In genomic region chr1:52323731-52324130, GRCh38 we compare ENCODE assay signal across 27 cellular contexts.
"Had no signal": no experiment of that assay in that cellular context is flagged by ENCODE, and none has a peak within 500 bp of the region (broad histone marks: within the 10 kb centered on the region; RNA-seq: fewer than 3 reads in every experiment).

No MANE protein-coding gene starts in this region.

- H3K36me3 ChIP-seq: ovary, prostate gland, thoracic aorta had no signal

- DNase-seq: activated CD4-positive, alpha-beta T cell treated with anti-CD3 and anti-CD28 coated beads for 4 hours; activated CD4-positive, alpha-beta T cell treated with anti-CD3 and anti-CD28 coated beads, Interleukin-2, amount 50 U/mL, for 4 hours; activated naive CD4-positive, alpha-beta T cell; activated T-cell treated with anti-CD3 and anti-CD28 coated beads for 4 hours; activated T-cell treated with anti-CD3 and anti-CD28 coated beads, Interleukin-2, amount 50 U/mL, for 72 hours; dorsolateral prefrontal cortex; effector memory CD4-positive, alpha-beta T cell; erythroblast; head of caudate nucleus; hippocampal formation; left cardiac atrium; left ventricle myocardium superior; midbrain; naive thymus-derived CD4-positive, alpha-beta T cell; ovary; retina; stimulated activated CD4-positive, alpha-beta T cell treated with anti-CD3 and anti-CD28 coated beads, Interleukin-12 subunit alpha, Interleukin-12 subunit beta, amount 100 ng/mL, for 4 hours; stimulated activated CD4-positive, alpha-beta T cell treated with anti-CD3 and anti-CD28 coated beads, Interleukin-4, amount 100 ng/mL, for 1 hour; trophoblast cell had no signal

- H3K27me3 ChIP-seq: dorsolateral prefrontal cortex, gastroesophageal sphincter, ovary had no signal

- FAIRE-seq: keratinocyte, TTC549, urothelium cell line had no signal

- H3K4me3 ChIP-seq: coronary artery, dorsolateral prefrontal cortex, gastroesophageal sphincter, ovary, prostate gland, skin epidermis, thoracic aorta had no signal
